Comparison of ENCODE assay signal across 21 cellular contexts in the genomic region with DNA sequence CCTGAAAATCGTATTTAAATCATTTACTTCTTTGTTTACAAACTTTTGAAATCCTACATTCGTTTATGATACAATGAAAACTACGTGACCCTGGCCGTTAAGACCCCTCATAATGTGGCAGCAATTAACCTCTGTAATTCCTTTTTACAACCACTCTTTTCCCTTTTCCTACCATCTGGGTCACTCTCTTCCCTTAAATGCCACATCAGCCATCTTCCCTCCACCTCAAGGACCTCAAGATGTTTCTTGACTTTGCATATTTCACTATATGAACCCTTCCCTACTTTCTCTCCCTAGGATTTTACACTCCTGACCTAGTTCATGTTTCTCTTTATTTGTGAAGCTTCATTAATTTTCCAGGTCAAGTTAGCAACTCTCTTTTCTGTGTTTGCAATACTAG. TPM values are rescaled to one million over a fixed set of nuclear protein-coding genes. Genes with fewer than 3 reads are reported as not detected.
A peak's percentile ranks its signal among the peaks of the same experiment; 100 is the strongest.
DNase-seq lines count a peak whose midpoint lies in the region; ATAC-seq and TF ChIP-seq lines count a peak whose summit lies in the region.
"Had no signal": no experiment of that assay in that cellular context is flagged by ENCODE, and none has a peak within 500 bp of the region (broad histone marks: within the 10 kb centered on the region; RNA-seq: fewer than 3 reads in every experiment).

No MANE protein-coding gene starts in this region.

- H3K27ac ChIP-seq in heart right ventricle: peak overlapping the region in 9 of 10 donors; percentile 1 to 92 (median 82)
- no peak overlapping the region for H3K27ac ChIP-seq in OCI-LY7 (ENCODE audit: low read depth, low read length, poor library complexity, severe bottlenecking)
- H3K27ac ChIP-seq in naive thymus-derived CD4-positive, alpha-beta T cell (ENCODE audit: low read depth, low read length): peak overlapping the region; percentile 85
- peak overlapping the region; percentile 38 for H3K27ac ChIP-seq in urinary bladder (ENCODE audit: low read depth)

- H3K4me1 ChIP-seq in heart right ventricle (peaks cover 0 to 60% (median 10%) of the 10 kb centered on the region in 9 donors), OCI-LY7 (ENCODE audit: insufficient read depth, low read length, poor library complexity, severe bottlenecking) (peaks cover 25% of the 10 kb centered on the region), urinary bladder (ENCODE audit: insufficient read depth) (no peaks in the 10 kb centered on the region)
- peaks cover 26 to 42% of the 10 kb centered on the region in 2 donors for H3K4me1 ChIP-seq in naive thymus-derived CD4-positive, alpha-beta T cell (ENCODE audit: control insufficient read depth in 2 of 2, insufficient read depth in 2 of 2, low read length in 2 of 2)
- H3K4me1 ChIP-seq: adrenal gland, esophagus muscularis mucosa had no signal

- peaks cover 28 to 53% (median 33%) of the 10 kb centered on the region in 7 donors for H3K4me1 Mint-ChIP-seq in naive thymus-derived CD4-positive, alpha-beta T cell
- H3K4me1 Mint-ChIP-seq in stimulated activated memory B cell treated with anti-CD40 and anti-IgM and Interleukin-4, amounts not matched to agents 10 μg/mL and 1 μg/mL and 100 μg/mL, for 72 hours: peaks cover 9% of the 10 kb centered on the region
- H3K4me1 Mint-ChIP-seq: GM23338 had no signal

- H2AFZ ChIP-seq in OCI-LY7 (ENCODE audit: low read length): peak overlapping the region; percentile 85; the same call in 1 of the 2 replicates
- H2AFZ ChIP-seq: GM23338 had no signal

- no peaks in the 10 kb centered on the region for H3K27me3 ChIP-seq in heart right ventricle
- H3K27me3 ChIP-seq in naive thymus-derived CD4-positive, alpha-beta T cell (ENCODE audit: control insufficient read depth in 2 of 2, insufficient read depth in 2 of 2, low read length in 2 of 2): no peaks in the 10 kb centered on the region
- H3K27me3 ChIP-seq: adrenal gland, esophagus muscularis mucosa had no signal

- TF ChIP-seq CTCF in heart right ventricle (IDR thresholded peaks at IDR 0.05) (no peak), OCI-LY7 (conservative IDR thresholded peaks at IDR 0.05; ENCODE audit: low read length) (no peak)

- intact Hi-C loops in heart right ventricle (cut with DNase I) (no loop called here), cardiac septum (cut with DNase I) (no loop called here), OCI-LY7 (cut with micrococcal nuclease; ENCODE audit: unreplicated experiment) (no loop called here)
- intact Hi-C loops in naive thymus-derived CD4-positive, alpha-beta T cell (cut with micrococcal nuclease): loop anchor here (1.0 to 10.0 kb wide), 6 partner anchors 127 to 1060 kb away; a partner anchor contains a TSS

- no peaks in the 10 kb centered on the region for H3K27me3 Mint-ChIP-seq in naive thymus-derived CD4-positive, alpha-beta T cell
- no peaks in the 10 kb centered on the region for H3K27me3 Mint-ChIP-seq in stimulated activated memory B cell treated with anti-CD40 and anti-IgM and Interleukin-4, amounts not matched to agents 10 μg/mL and 1 μg/mL and 100 μg/mL, for 72 hours
- H3K27me3 Mint-ChIP-seq: stimulated activated naive B cell treated with anti-CD40 and anti-IgM and Interleukin-4, amounts not matched to agents 10 μg/mL and 1 μg/mL and 100 μg/mL, for 72 hours had no signal

- CTCF ChIA-PET in OCI-LY7 (lab: Charles Lee; ENCODE audit: unreplicated experiment): interaction anchor here (2.3 kb wide), 1 partner anchor 10 kb away, joined by 12 read pairs; no protein-coding TSS in a partner anchor
- CTCF ChIA-PET in naive thymus-derived CD4-positive, alpha-beta T cell (lab: Charles Lee): interaction anchor here (1.4 to 17.2 kb wide), 7 partner anchors 4 to 366 kb away, joined by 4 to 425 read pairs (median 7); a partner anchor contains a TSS

- H3K36me3 Mint-ChIP-seq in naive thymus-derived CD4-positive, alpha-beta T cell: peaks cover 4 to 24% (median 21%) of the 10 kb centered on the region in 5 donors
- H3K36me3 Mint-ChIP-seq in stimulated activated memory B cell treated with anti-CD40 and anti-IgM and Interleukin-4, amounts not matched to agents 10 μg/mL and 1 μg/mL and 100 μg/mL, for 72 hours: peaks cover 24% of the 10 kb centered on the region

- WGBS in heart right ventricle, 2 donors: 72 to 78% methylated on average over 4 of the region's 4 CpGs
- 47% methylated on average over 4 of the region's 4 CpGs for WGBS in urinary bladder

- H3K36me3 ChIP-seq in heart right ventricle (no peaks in the 10 kb centered on the region), OCI-LY7 (ENCODE audit: insufficient read depth, low read length) (no peaks in the 10 kb centered on the region; the same call in 1 of the 2 replicates), urinary bladder (ENCODE audit: insufficient read depth) (no peaks in the 10 kb centered on the region)
- H3K36me3 ChIP-seq in naive thymus-derived CD4-positive, alpha-beta T cell (ENCODE audit: control insufficient read depth in 2 of 3, insufficient read depth in 3 of 3, low read length in 3 of 3): no peaks in the 10 kb centered on the region
- H3K36me3 ChIP-seq: adrenal gland, esophagus muscularis mucosa had no signal

- ATAC-seq in heart right ventricle (no peak), HG02798 (IDR thresholded peaks at IDR 0.05; ENCODE audit: poor library complexity, unreplicated experiment) (no peak)
- ATAC-seq in naive thymus-derived CD4-positive, alpha-beta T cell: no peak
- no peak for ATAC-seq in stimulated activated memory B cell treated with anti-CD40 and anti-IgM and Interleukin-4, amounts not matched to agents 10 μg/mL and 1 μg/mL and 100 μg/mL, for 72 hours
- ATAC-seq: GM23338 had no signal

- no peaks in the 10 kb centered on the region for H4K20me1 ChIP-seq in OCI-LY7 (ENCODE audit: insufficient read depth, low read length)

- no peaks in the 10 kb centered on the region; the same call in 1 of the 2 replicates for H3K9me2 ChIP-seq in OCI-LY7 (ENCODE audit: insufficient read depth, low read length)

- peak overlapping the region; percentile 61; the same call in 1 of the 2 replicates for H3K4me2 ChIP-seq in OCI-LY7 (ENCODE audit: low read length)
- H3K4me2 ChIP-seq: GM23338 had no signal

- no peaks in the 10 kb centered on the region for H3K79me2 ChIP-seq in OCI-LY7 (ENCODE audit: insufficient read depth, low read depth, low read length)

- no peak for DNase-seq in heart right ventricle
- DNase-seq in cardiac septum (ENCODE audit: low spot score): no peak
- DNase-seq in OCI-LY7 (ENCODE audit: low spot score): no peak
- no peak for DNase-seq in naive thymus-derived CD4-positive, alpha-beta T cell
- DNase-seq in NK-92 treated with Interleukin-12 subunit alpha and Interleukin-12 subunit beta, amount 100 ng/mL, for 24 hours (lab: John Stamatoyannopoulos, UW): no peak
- DNase-seq: activated CD4-positive, alpha-beta T cell treated with anti-CD3 and anti-CD28 coated beads, Interleukin-2, amount 50 U/mL, for 48 hours; activated gamma-delta T cell; adrenal gland; C1 segment of cervical spinal cord; mucosa of descending colon; NCI-H1417; NCI-H526 treated with DMSO at 0.1 percent for 48 hours; stimulated activated naive B cell treated with anti-CD40 and anti-IgM and Interleukin-4, amounts not matched to agents 10 μg/mL and 1 μg/mL and 100 μg/mL, for 72 hours; trophoblast cell had no signal

- POLR2A ChIA-PET in OCI-LY7 (lab: Charles Lee): interaction anchor here (1.0 to 2.0 kb wide), 2 partner anchors 10 to 174 kb away, joined by 3 to 9 read pairs; no protein-coding TSS in a partner anchor
- POLR2A ChIA-PET in naive thymus-derived CD4-positive, alpha-beta T cell (lab: Charles Lee): interaction anchor here (0.6 to 3.2 kb wide), 6 partner anchors 9 to 342 kb away, joined by 3 to 47 read pairs (median 8); no protein-coding TSS in a partner anchor

- no peaks in the 10 kb centered on the region for H3K9me3 ChIP-seq in heart right ventricle
- H3K9me3 ChIP-seq in OCI-LY7 (ENCODE audit: low read length): peaks cover 5% of the 10 kb centered on the region; the same call in 1 of the 2 replicates
- H3K9me3 ChIP-seq in naive thymus-derived CD4-positive, alpha-beta T cell (ENCODE audit: control insufficient read depth in 2 of 3, low read length in 3 of 3): no peaks in the 10 kb centered on the region
- H3K9me3 ChIP-seq: adrenal gland, esophagus muscularis mucosa, mucosa of descending colon had no signal

- H3K9me3 Mint-ChIP-seq in naive thymus-derived CD4-positive, alpha-beta T cell: no peaks in the 10 kb centered on the region
- H3K9me3 Mint-ChIP-seq in stimulated activated memory B cell treated with anti-CD40 and anti-IgM and Interleukin-4, amounts not matched to agents 10 μg/mL and 1 μg/mL and 100 μg/mL, for 72 hours: no peaks in the 10 kb centered on the region
- H3K9me3 Mint-ChIP-seq: GM23338; stimulated activated naive B cell treated with anti-CD40 and anti-IgM and Interleukin-4, amounts not matched to agents 10 μg/mL and 1 μg/mL and 100 μg/mL, for 72 hours had no signal

- H3K4me3 Mint-ChIP-seq in naive thymus-derived CD4-positive, alpha-beta T cell: no peak overlapping the region
- H3K4me3 Mint-ChIP-seq in stimulated activated memory B cell treated with anti-CD40 and anti-IgM and Interleukin-4, amounts not matched to agents 10 μg/mL and 1 μg/mL and 100 μg/mL, for 72 hours: no peak overlapping the region
- H3K4me3 Mint-ChIP-seq: GM23338; stimulated activated naive B cell treated with anti-CD40 and anti-IgM and Interleukin-4, amounts not matched to agents 10 μg/mL and 1 μg/mL and 100 μg/mL, for 72 hours had no signal

- BruUV-seq in OCI-LY7 (replicated peaks; lab: Mats Ljungman, UMichigan): no TSS peak

- H3K27ac Mint-ChIP-seq in naive thymus-derived CD4-positive, alpha-beta T cell: no peak overlapping the region
- H3K27ac Mint-ChIP-seq in stimulated activated memory B cell treated with anti-CD40 and anti-IgM and Interleukin-4, amounts not matched to agents 10 μg/mL and 1 μg/mL and 100 μg/mL, for 72 hours: no peak overlapping the region
- H3K27ac Mint-ChIP-seq: GM23338; stimulated activated naive B cell treated with anti-CD40 and anti-IgM and Interleukin-4, amounts not matched to agents 10 μg/mL and 1 μg/mL and 100 μg/mL, for 72 hours had no signal

- H3K4me3 ChIP-seq in heart right ventricle (peak overlapping the region in 6 of 10 donors; percentile 44 to 56 (median 50)), OCI-LY7 (ENCODE audit: low read depth, low read length, poor library complexity, severe bottlenecking) (no peak overlapping the region), urinary bladder (ENCODE audit: low read depth, low read length) (peak overlapping the region; percentile 34)
- H3K4me3 ChIP-seq in naive thymus-derived CD4-positive, alpha-beta T cell (ENCODE audit: low read length): peak overlapping the region; percentile 80
- H3K4me3 ChIP-seq: GM23338, mucosa of descending colon had no signal

RNA-seq across cellular contexts. Expression of a gene that starts 26.8 kb away (rescaled TPM):
- total RNA-seq in heart right ventricle: not detected
- not detected for polyA plus RNA-seq in heart right ventricle
- total RNA-seq in cardiac septum: not detected
- 0.82 and 2.5 TPM in 2 replicates for total RNA-seq in OCI-LY7 (2014; rRNA removed; shearing (Covaris generic))
- total RNA-seq in OCI-LY7 (2022): 1.7 and 1.9 TPM in 2 replicates
- under 1 TPM in 1 of 5 experiments, not detected in 4; 0.15 TPM for total RNA-seq in naive thymus-derived CD4-positive, alpha-beta T cell
- polyA plus RNA-seq in naive thymus-derived CD4-positive, alpha-beta T cell: not detected
- total RNA-seq in urinary bladder: 0.26 TPM
- polyA plus RNA-seq in urinary bladder: 0.03 TPM
- total RNA-seq: esophagus muscularis mucosa; T-helper 1 cell treated with Interleukin-12 subunit alpha and Interleukin-12 subunit beta and Interleukin-4 antibody, amounts not matched to agents 30 ng/mL and 1 ng/mL, for 36 hours had no signal

RNA-seq across cellular contexts. Expression of a gene that starts 37.8 kb away (rescaled TPM):
- total RNA-seq in heart right ventricle: not detected
- not detected for polyA plus RNA-seq in heart right ventricle
- not detected for total RNA-seq in cardiac septum
- total RNA-seq in OCI-LY7 (2014; rRNA removed; shearing (Covaris generic)): not detected in 2 replicates
- not detected in 2 replicates for total RNA-seq in OCI-LY7 (2022)
- not detected for total RNA-seq in naive thymus-derived CD4-positive, alpha-beta T cell
- not detected for polyA plus RNA-seq in naive thymus-derived CD4-positive, alpha-beta T cell
- not detected for total RNA-seq in urinary bladder
- polyA plus RNA-seq in urinary bladder: not detected
- total RNA-seq: adrenal gland; esophagus muscularis mucosa; glomerular endothelial cell; GM23338; mucosa of descending colon; T-helper 1 cell treated with Interleukin-12 subunit alpha and Interleukin-12 subunit beta and Interleukin-4 antibody, amounts not matched to agents 30 ng/mL and 1 ng/mL, for 36 hours had no signal
- polyA plus RNA-seq: adrenal gland had no signal

RNA-seq across cellular contexts. Expression of a gene that starts 54.5 kb away (rescaled TPM):
- total RNA-seq in heart right ventricle (not detected), cardiac septum (not detected), OCI-LY7 (2022) (2.2 and 2.4 TPM in 2 replicates), urinary bladder (0.85 TPM)
- polyA plus RNA-seq in heart right ventricle (not detected), urinary bladder (not detected)
- total RNA-seq in OCI-LY7 (2014; rRNA removed; shearing (Covaris generic)): 0.95 and 2.2 TPM in 2 replicates
- total RNA-seq in naive thymus-derived CD4-positive, alpha-beta T cell: under 1 TPM in 1 of 5 experiments, not detected in 4; 0.34 TPM
- polyA plus RNA-seq in naive thymus-derived CD4-positive, alpha-beta T cell: not detected
- polyA plus RNA-seq: adrenal gland had no signal

Comparison
In these comparisons a context has a peak if more than half of its experiments do, and no peak if none do; other contexts are left out.
1. intact Hi-C loops: an anchor here in naive thymus-derived CD4-positive, alpha-beta T cell (1.0 to 10.0 kb wide); none called in heart right ventricle, cardiac septum and OCI-LY7.